Comparison of ENCODE assay signal across 14 cellular contexts in genomic region chr6:158567871-158568401, GRCh38. TPM values are rescaled to one million over a fixed set of nuclear protein-coding genes. Genes with fewer than 3 reads are reported as not detected.
DNase-seq lines count a peak whose midpoint lies in the region; ATAC-seq and TF ChIP-seq lines count a peak whose summit lies in the region.
"Had no signal": no experiment of that assay in that cellular context is flagged by ENCODE, and none has a peak within 500 bp of the region (broad histone marks: within the 10 kb centered on the region; RNA-seq: fewer than 3 reads in every experiment).

No MANE protein-coding gene starts in this region.

- 37 to 51% (median 45%) methylated on average over 12 of the region's 12 CpGs for WGBS in spleen, 5 donors

- H3K27me3 ChIP-seq in spleen (replicated peaks in 1 of 7) = no peaks in the 10 kb centered on the region
- H3K27me3 ChIP-seq: cardiac muscle cell had no signal

- TF ChIP-seq CTCF in activated CD8-positive, alpha-beta T cell treated with anti-CD3 and anti-CD28 coated beads for 36 hours (IDR thresholded peaks at IDR 0.05) = no peak
- no peak for TF ChIP-seq CTCF in endothelial cell (IDR thresholded peaks at IDR 0.05; ENCODE audit: unreplicated experiment)
- TF ChIP-seq CTCF in spleen (IDR thresholded peaks at IDR 0.05 in 8 of 11, conservative IDR thresholded peaks at IDR 0.05 in 3 of 11) = no peak

- H3K36me3 Mint-ChIP-seq in activated CD8-positive, alpha-beta memory T cell treated with anti-CD3 and anti-CD28 coated beads, Interleukin-2, amount 10 ng/mL, durations not matched to agents 7 days and 5 days = peaks cover 16% of the 10 kb centered on the region
- peaks cover 22% of the 10 kb centered on the region for H3K36me3 Mint-ChIP-seq in activated CD8-positive, alpha-beta T cell treated with anti-CD3 and anti-CD28 coated beads for 36 hours (ENCODE audit: low read depth)
- peaks cover 4% of the 10 kb centered on the region for H3K36me3 Mint-ChIP-seq in endothelial cell (ENCODE audit: low read depth, unreplicated experiment)

- no peaks in the 10 kb centered on the region for H3K27me3 Mint-ChIP-seq in activated CD8-positive, alpha-beta memory T cell treated with anti-CD3 and anti-CD28 coated beads, Interleukin-2, amount 10 ng/mL, durations not matched to agents 7 days and 5 days
- no peaks in the 10 kb centered on the region for H3K27me3 Mint-ChIP-seq in activated CD8-positive, alpha-beta T cell treated with anti-CD3 and anti-CD28 coated beads for 36 hours
- peaks cover 17% of the 10 kb centered on the region for H3K27me3 Mint-ChIP-seq in endothelial cell (ENCODE audit: unreplicated experiment)
- H3K27me3 Mint-ChIP-seq: progenitor cell of endocrine pancreas had no signal

- no peaks in the 10 kb centered on the region for H3K9me3 ChIP-seq in spleen

- H3K27ac ChIP-seq in spleen = peak overlapping the region in 6 of 8 donors; percentile 8 to 79 (median 58)
- H3K27ac ChIP-seq: cardiac muscle cell had no signal

- TF ChIP-seq POLR2A in spleen (IDR thresholded peaks at IDR 0.05) = no peak

- peak overlapping the region; percentile 23 for H3K4me3 Mint-ChIP-seq in activated CD8-positive, alpha-beta memory T cell treated with anti-CD3 and anti-CD28 coated beads, Interleukin-2, amount 10 ng/mL, durations not matched to agents 7 days and 5 days
- peak overlapping the region; percentile 17 for H3K4me3 Mint-ChIP-seq in activated CD8-positive, alpha-beta T cell treated with anti-CD3 and anti-CD28 coated beads for 36 hours
- H3K4me3 Mint-ChIP-seq in endothelial cell (ENCODE audit: unreplicated experiment) = peak overlapping the region; percentile 3

- POLR2A ChIA-PET in activated CD8-positive, alpha-beta T cell treated with anti-CD3 and anti-CD28 coated beads for 36 hours (lab: Charles Lee) = interaction anchor here (1.0 to 2.3 kb wide), 4 partner anchors 10 to 78 kb away, joined by 3 to 9 read pairs (median 4); no protein-coding TSS in a partner anchor

- peak overlapping the region; percentile 84 for H3K27ac Mint-ChIP-seq in activated CD8-positive, alpha-beta memory T cell treated with anti-CD3 and anti-CD28 coated beads, Interleukin-2, amount 10 ng/mL, durations not matched to agents 7 days and 5 days
- H3K27ac Mint-ChIP-seq in activated CD8-positive, alpha-beta T cell treated with anti-CD3 and anti-CD28 coated beads for 36 hours = peak overlapping the region; percentile 92
- peak overlapping the region; percentile 0 for H3K27ac Mint-ChIP-seq in endothelial cell (ENCODE audit: unreplicated experiment)

- H3K4me3 ChIP-seq in spleen = peak overlapping the region in 1 of 8 donors; percentile 36
- H3K4me3 ChIP-seq: cardiac muscle cell had no signal

- H3K36me3 ChIP-seq in spleen = peaks cover 0 to 20% (median 0%) of the 10 kb centered on the region in 6 donors
- H3K36me3 ChIP-seq: cardiac muscle cell had no signal

- H3K9me3 Mint-ChIP-seq in activated CD8-positive, alpha-beta memory T cell treated with anti-CD3 and anti-CD28 coated beads, Interleukin-2, amount 10 ng/mL, durations not matched to agents 7 days and 5 days (ENCODE audit: low read depth) = no peaks in the 10 kb centered on the region
- no peaks in the 10 kb centered on the region for H3K9me3 Mint-ChIP-seq in activated CD8-positive, alpha-beta T cell treated with anti-CD3 and anti-CD28 coated beads for 36 hours
- H3K9me3 Mint-ChIP-seq in endothelial cell (ENCODE audit: unreplicated experiment) = no peaks in the 10 kb centered on the region

- CTCF ChIA-PET in activated CD8-positive, alpha-beta memory T cell treated with anti-CD3 and anti-CD28 coated beads, Interleukin-2, amount 10 ng/mL, durations not matched to agents 7 days and 5 days (lab: Charles Lee) = interaction anchor here (1.0 to 2.2 kb wide), 6 partner anchors 10 to 354 kb away, joined by 3 to 8 read pairs (median 3); no protein-coding TSS in a partner anchor
- CTCF ChIA-PET in activated CD8-positive, alpha-beta T cell treated with anti-CD3 and anti-CD28 coated beads for 36 hours (lab: Charles Lee) = interaction anchor here (1.2 to 1.5 kb wide), 3 partner anchors 9 to 354 kb away, joined by 4 to 5 read pairs (median 5); partner anchors contain the start of gene TMEM181

- peaks cover 5 to 93% (median 76%) of the 10 kb centered on the region in 6 donors for H3K4me1 ChIP-seq in spleen

- ATAC-seq in activated CD8-positive, alpha-beta memory T cell treated with anti-CD3 and anti-CD28 coated beads, Interleukin-2, amount 10 ng/mL, durations not matched to agents 7 days and 5 days = peak; percentile 37
- peak; percentile 61 for ATAC-seq in activated CD8-positive, alpha-beta T cell treated with anti-CD3 and anti-CD28 coated beads for 36 hours

- H3K4me1 Mint-ChIP-seq in activated CD8-positive, alpha-beta memory T cell treated with anti-CD3 and anti-CD28 coated beads, Interleukin-2, amount 10 ng/mL, durations not matched to agents 7 days and 5 days = peaks cover 76% of the 10 kb centered on the region
- peaks cover 65% of the 10 kb centered on the region for H3K4me1 Mint-ChIP-seq in activated CD8-positive, alpha-beta T cell treated with anti-CD3 and anti-CD28 coated beads for 36 hours (ENCODE audit: low read depth)
- H3K4me1 Mint-ChIP-seq in endothelial cell (ENCODE audit: unreplicated experiment) = peaks cover 43% of the 10 kb centered on the region

- DNase-seq in activated CD8-positive, alpha-beta memory T cell treated with anti-CD3 and anti-CD28 coated beads, Interleukin-2, amount 10 ng/mL, durations not matched to agents 7 days and 5 days = peak; percentile 53
- no peak for DNase-seq in activated CD8-positive, alpha-beta memory T cell treated with anti-CD3 and anti-CD28 coated beads, Interleukin-2, amount 50 U/mL, for 48 hours
- peak; percentile 28 for DNase-seq in activated CD8-positive, alpha-beta T cell treated with anti-CD3 and anti-CD28 coated beads for 36 hours
- no peak for DNase-seq in endothelial cell (ENCODE audit: low spot score)
- DNase-seq in spleen = no peak
- no peak for DNase-seq in foreskin melanocyte
- no peak for DNase-seq in NCI-H446 treated with DMSO at 0.1 percent for 48 hours (lab: John Stamatoyannopoulos, UW)
- DNase-seq in GM03348 (ENCODE audit: low spot score) = no peak
- DNase-seq: DMS 273 treated with DMSO at 0.1 percent for 48 hours, midbrain, NCI-H1417 treated with DMSO at 0.1 percent for 48 hours, NCI-H526 had no signal

- intact Hi-C loops in activated CD8-positive, alpha-beta T cell treated with anti-CD3 and anti-CD28 coated beads for 36 hours (cut with micrococcal nuclease) = no loop called here
- intact Hi-C loops in spleen (cut with DNase I; ENCODE audit: low total_unique reads) = no loop called here

RNA-seq across cellular contexts. Expression of gene TMEM181, which starts 8.0 kb away (rescaled TPM):
- total RNA-seq in activated CD8-positive, alpha-beta memory T cell treated with anti-CD3 and anti-CD28 coated beads, Interleukin-2, amount 10 ng/mL, durations not matched to agents 7 days and 5 days = 10 to 100 TPM; 14.0 to 17.4 TPM
- 10 to 100 TPM; 10.0 to 10.1 TPM for total RNA-seq in activated CD8-positive, alpha-beta T cell treated with anti-CD3 and anti-CD28 coated beads for 36 hours
- 29.5 TPM for total RNA-seq in endothelial cell (ENCODE audit: unreplicated experiment)
- 10 to 100 TPM; 19.9 to 39.4 (median 25.7) TPM for total RNA-seq in spleen
- polyA plus RNA-seq in spleen = 10 to 100 TPM in 1 of 3 donors, 1 to 10 TPM in 2; 7.0 to 10.9 (median 8.3) TPM

Comparison
In these comparisons a context has a peak if more than half of its experiments do, and no peak if none do; other contexts are left out.
1. DNase-seq: peak in activated CD8-positive, alpha-beta memory T cell treated with anti-CD3 and anti-CD28 coated beads, Interleukin-2, amount 10 ng/mL, durations not matched to agents 7 days and 5 days (single experiment) and activated CD8-positive, alpha-beta T cell treated with anti-CD3 and anti-CD28 coated beads for 36 hours (single experiment); none in activated CD8-positive, alpha-beta memory T cell treated with anti-CD3 and anti-CD28 coated beads, Interleukin-2, amount 50 U/mL, for 48 hours (single experiment), endothelial cell (single experiment), spleen (single experiment), foreskin melanocyte (single experiment), NCI-H446 treated with DMSO at 0.1 percent for 48 hours (single experiment) and GM03348 (single experiment).
2. H3K27ac Mint-ChIP-seq: peak in every context shown above with its lines; median percentile 92 in activated CD8-positive, alpha-beta T cell treated with anti-CD3 and anti-CD28 coated beads for 36 hours; 84 in activated CD8-positive, alpha-beta memory T cell treated with anti-CD3 and anti-CD28 coated beads, Interleukin-2, amount 10 ng/mL, durations not matched to agents 7 days and 5 days; 0 in endothelial cell.
3. Peak in every context shown above with its lines, with median percentiles within 50 percentile points of each other: H3K4me3 Mint-ChIP-seq.